25 cellular contexts compared by ENCODE assay signal in genomic region chr3:52784931-52785590, GRCh38. TPM values are rescaled to one million over a fixed set of nuclear protein-coding genes. Genes with fewer than 3 reads are reported as not detected.
DNase-seq lines count a peak whose midpoint lies in the region; ATAC-seq, FAIRE-seq and TF ChIP-seq lines count a peak whose summit lies in the region.
"Had no signal": no experiment of that assay in that cellular context is flagged by ENCODE, and none has a peak within 500 bp of the region (broad histone marks: within the 10 kb centered on the region; RNA-seq: fewer than 3 reads in every experiment).

No MANE protein-coding gene starts in this region.

- TF ChIP-seq CTCF in left lung (IDR thresholded peaks at IDR 0.05) (no peak), sigmoid colon (IDR thresholded peaks at IDR 0.05) (no peak), hepatocyte (IDR thresholded peaks at IDR 0.05; ENCODE audit: poor library complexity) (no peak)

- peaks cover 10% of the 10 kb centered on the region for H3K27me3 Mint-ChIP-seq in activated naive CD8-positive, alpha-beta T cell treated with anti-CD3 and anti-CD28 coated beads, Interleukin-2, amount 10 ng/mL, durations not matched to agents 7 days and 5 days
- peaks cover 8% of the 10 kb centered on the region for H3K27me3 Mint-ChIP-seq in activated naive CD8-positive, alpha-beta T cell treated with anti-CD3 and anti-CD28 coated beads for 36 hours
- peaks cover 29% of the 10 kb centered on the region for H3K27me3 Mint-ChIP-seq in T-helper 17 cell

- no peak for ATAC-seq in activated naive CD8-positive, alpha-beta T cell treated with anti-CD3 and anti-CD28 coated beads, Interleukin-2, amount 10 ng/mL, durations not matched to agents 7 days and 5 days (ENCODE audit: low read depth)
- ATAC-seq in T-helper 17 cell (no peak), left lung (no peak), left lobe of liver (no peak)
- ATAC-seq: CD8-positive, alpha-beta T cell; GM12878 had no signal

- no peak for TF ChIP-seq POLR2A in sigmoid colon (IDR thresholded peaks at IDR 0.05)

- no peak for TF ChIP-seq EP300 in sigmoid colon (IDR thresholded peaks at IDR 0.05)

- DNase-seq in activated naive CD8-positive, alpha-beta T cell treated with anti-CD3 and anti-CD28 coated beads, Interleukin-2, amount 10 ng/mL, durations not matched to agents 7 days and 5 days, result peak; percentile 12
- DNase-seq in activated naive CD8-positive, alpha-beta T cell treated with anti-CD3 and anti-CD28 coated beads for 36 hours, result no peak
- DNase-seq in T-helper 17 cell, result no peak
- peak; percentile 17 to 19 for DNase-seq in left lung
- peak; percentile 30 for DNase-seq in sigmoid colon
- no peak for DNase-seq in hepatocyte (ENCODE audit: low spot score)
- no peak for DNase-seq in GM19239 (ENCODE audit: insufficient read length, low spot score)
- no peak for DNase-seq in left lobe of liver (ENCODE audit: low spot score)
- DNase-seq: ACHN; CD8-positive, alpha-beta T cell; DND-41; IMR-90; NCI-H1694; NCI-H2081; NCI-H2171; NCI-H345; NCI-H524; NCI-H774; NK-92 treated with Interleukin-12 subunit alpha and Interleukin-12 subunit beta, amount 100 ng/mL, for 24 hours had no signal

- no peak overlapping the region for H2AFZ ChIP-seq in hepatocyte

- H3K36me3 ChIP-seq in left lung (no peaks in the 10 kb centered on the region), sigmoid colon (no peaks in the 10 kb centered on the region), hepatocyte (replicated peaks; ENCODE audit: insufficient read depth, low read depth) (no peaks in the 10 kb centered on the region)
- H3K36me3 ChIP-seq: BLaER1 treated with 17β-estradiol and CSF1 and Interleukin-3, amounts not matched to agents 10 nM and 100 nM had no signal

- FAIRE-seq in GM19239 (lab: Jason Lieb, UNC), result no peak
- FAIRE-seq: GM12878, H54, HTR-8/SVneo had no signal

- intact Hi-C loops in left lung (cut with DNase I) (no loop called here), sigmoid colon (cut with DNase I) (no loop called here)

- no peaks in the 10 kb centered on the region for H3K9me2 ChIP-seq in hepatocyte (replicated peaks; ENCODE audit: insufficient read depth)

- H3K9me3 ChIP-seq in T-helper 17 cell (ENCODE audit: control insufficient read depth, low read length, poor library complexity, severe bottlenecking) (no peaks in the 10 kb centered on the region), left lung (no peaks in the 10 kb centered on the region), sigmoid colon (no peaks in the 10 kb centered on the region), hepatocyte (ENCODE audit: low read depth) (no peaks in the 10 kb centered on the region)
- H3K9me3 ChIP-seq: BLaER1 treated with 17β-estradiol and CSF1 and Interleukin-3, amounts not matched to agents 10 nM and 100 nM had no signal

- no peak overlapping the region for H3K4me3 Mint-ChIP-seq in activated naive CD8-positive, alpha-beta T cell treated with anti-CD3 and anti-CD28 coated beads, Interleukin-2, amount 10 ng/mL, durations not matched to agents 7 days and 5 days
- no peak overlapping the region for H3K4me3 Mint-ChIP-seq in activated naive CD8-positive, alpha-beta T cell treated with anti-CD3 and anti-CD28 coated beads for 36 hours
- H3K4me3 Mint-ChIP-seq in T-helper 17 cell, result no peak overlapping the region
- H3K4me3 Mint-ChIP-seq: CD8-positive, alpha-beta T cell had no signal

- H3K9me3 Mint-ChIP-seq in activated naive CD8-positive, alpha-beta T cell treated with anti-CD3 and anti-CD28 coated beads, Interleukin-2, amount 10 ng/mL, durations not matched to agents 7 days and 5 days, result no peaks in the 10 kb centered on the region
- no peaks in the 10 kb centered on the region for H3K9me3 Mint-ChIP-seq in activated naive CD8-positive, alpha-beta T cell treated with anti-CD3 and anti-CD28 coated beads for 36 hours
- H3K9me3 Mint-ChIP-seq: CD8-positive, alpha-beta T cell had no signal

- no peaks in the 10 kb centered on the region for H3K4me1 Mint-ChIP-seq in activated naive CD8-positive, alpha-beta T cell treated with anti-CD3 and anti-CD28 coated beads, Interleukin-2, amount 10 ng/mL, durations not matched to agents 7 days and 5 days
- H3K4me1 Mint-ChIP-seq in activated naive CD8-positive, alpha-beta T cell treated with anti-CD3 and anti-CD28 coated beads for 36 hours, result peaks cover 2% of the 10 kb centered on the region
- H3K4me1 Mint-ChIP-seq in T-helper 17 cell, result peaks cover 3% of the 10 kb centered on the region

- no peak overlapping the region for H3K27ac Mint-ChIP-seq in activated naive CD8-positive, alpha-beta T cell treated with anti-CD3 and anti-CD28 coated beads, Interleukin-2, amount 10 ng/mL, durations not matched to agents 7 days and 5 days
- H3K27ac Mint-ChIP-seq in activated naive CD8-positive, alpha-beta T cell treated with anti-CD3 and anti-CD28 coated beads for 36 hours, result no peak overlapping the region
- H3K27ac Mint-ChIP-seq in T-helper 17 cell, result peak overlapping the region; percentile 43
- H3K27ac Mint-ChIP-seq: CD8-positive, alpha-beta T cell had no signal

- no peaks in the 10 kb centered on the region for H4K20me1 ChIP-seq in hepatocyte (ENCODE audit: insufficient read depth, poor library complexity, severe bottlenecking)
- H4K20me1 ChIP-seq: BLaER1 treated with 17β-estradiol and CSF1 and Interleukin-3, amounts not matched to agents 10 nM and 100 nM had no signal

- 85 to 89% methylated on average over 5 of the region's 5 CpGs for WGBS in sigmoid colon, 2 donors
- 76% methylated on average over 5 of the region's 5 CpGs for WGBS in hepatocyte (ENCODE audit: low lambda C conversion rate, missing lambda C conversion rate)

- POLR2A ChIA-PET in activated naive CD8-positive, alpha-beta T cell treated with anti-CD3 and anti-CD28 coated beads, Interleukin-2, amount 10 ng/mL, durations not matched to agents 7 days and 5 days (lab: Charles Lee), result no interaction called here

- H3K27ac ChIP-seq in left lung (no peak overlapping the region), sigmoid colon (no peak overlapping the region), hepatocyte (no peak overlapping the region)
- H3K27ac ChIP-seq: 22Rv1; BLaER1 treated with 17β-estradiol and CSF1 and Interleukin-3, amounts not matched to agents 10 nM and 100 nM; RWPE1 had no signal

- no peak overlapping the region for H3K4me2 ChIP-seq in hepatocyte
- H3K4me2 ChIP-seq: BLaER1 treated with 17β-estradiol and CSF1 and Interleukin-3, amounts not matched to agents 10 nM and 100 nM had no signal

- H3K4me3 ChIP-seq in left lung (no peak overlapping the region), sigmoid colon (no peak overlapping the region), hepatocyte (no peak overlapping the region)
- H3K4me3 ChIP-seq: BLaER1 treated with 17β-estradiol and CSF1 and Interleukin-3, amounts not matched to agents 10 nM and 100 nM; GM12878 had no signal

- no peaks in the 10 kb centered on the region for H3K4me1 ChIP-seq in left lung
- no peaks in the 10 kb centered on the region for H3K4me1 ChIP-seq in sigmoid colon
- no peaks in the 10 kb centered on the region for H3K4me1 ChIP-seq in hepatocyte (ENCODE audit: insufficient read depth)

- H3K27me3 ChIP-seq in left lung (peaks cover 0 to 9% of the 10 kb centered on the region in 2 donors), sigmoid colon (no peaks in the 10 kb centered on the region), hepatocyte (no peaks in the 10 kb centered on the region)
- H3K27me3 ChIP-seq: BLaER1 treated with 17β-estradiol and CSF1 and Interleukin-3, amounts not matched to agents 10 nM and 100 nM had no signal

- H3K79me2 ChIP-seq in hepatocyte, result no peaks in the 10 kb centered on the region

- no peaks in the 10 kb centered on the region for H3K36me3 Mint-ChIP-seq in activated naive CD8-positive, alpha-beta T cell treated with anti-CD3 and anti-CD28 coated beads, Interleukin-2, amount 10 ng/mL, durations not matched to agents 7 days and 5 days
- no peaks in the 10 kb centered on the region for H3K36me3 Mint-ChIP-seq in activated naive CD8-positive, alpha-beta T cell treated with anti-CD3 and anti-CD28 coated beads for 36 hours
- no peaks in the 10 kb centered on the region for H3K36me3 Mint-ChIP-seq in T-helper 17 cell (ENCODE audit: low read depth)
- H3K36me3 Mint-ChIP-seq: CD8-positive, alpha-beta T cell had no signal

RNA-seq across cellular contexts. Expression of gene ITIH1, which starts 7.7 kb away (rescaled TPM):
- total RNA-seq in activated naive CD8-positive, alpha-beta T cell treated with anti-CD3 and anti-CD28 coated beads, Interleukin-2, amount 10 ng/mL, durations not matched to agents 7 days and 5 days, result not detected
- not detected for total RNA-seq in activated naive CD8-positive, alpha-beta T cell treated with anti-CD3 and anti-CD28 coated beads for 36 hours
- total RNA-seq in T-helper 17 cell (not detected), left lung (under 1 TPM in 1 of 2 donors, not detected in 1; 0.18 TPM), sigmoid colon (not detected), hepatocyte (120 and 154 TPM in 2 replicates), left lobe of liver (1,331 TPM)
- polyA plus RNA-seq in sigmoid colon (under 1 TPM in 1 of 3 donors, not detected in 2; 0.85 TPM), hepatocyte (160 and 250 TPM in 2 replicates)
- total RNA-seq: CD8-positive, alpha-beta T cell; IMR-90 had no signal
- polyA plus RNA-seq: IMR-90 had no signal

RNA-seq across cellular contexts. Expression of gene ITIH3, which starts 9.5 kb away (rescaled TPM):
- not detected for total RNA-seq in activated naive CD8-positive, alpha-beta T cell treated with anti-CD3 and anti-CD28 coated beads, Interleukin-2, amount 10 ng/mL, durations not matched to agents 7 days and 5 days
- not detected for total RNA-seq in activated naive CD8-positive, alpha-beta T cell treated with anti-CD3 and anti-CD28 coated beads for 36 hours
- total RNA-seq in T-helper 17 cell (not detected), left lung (1 to 10 TPM; 1.5 to 3.6 TPM), sigmoid colon (1 to 10 TPM in 1 of 4 donors, under 1 TPM in 2, not detected in 1; 0.14 to 2.3 (median 0.36) TPM), hepatocyte (53.6 and 63.3 TPM in 2 replicates), left lobe of liver (779 TPM)
- polyA plus RNA-seq in sigmoid colon (under 1 TPM in 1 of 3 donors, not detected in 2; 0.95 TPM), hepatocyte (66.9 and 71.7 TPM in 2 replicates)
- total RNA-seq: CD8-positive, alpha-beta T cell had no signal

RNA-seq across cellular contexts. Expression of gene NEK4, which starts 14.3 kb away (rescaled TPM):
- 10 to 100 TPM; 22.4 to 25.1 TPM for total RNA-seq in activated naive CD8-positive, alpha-beta T cell treated with anti-CD3 and anti-CD28 coated beads, Interleukin-2, amount 10 ng/mL, durations not matched to agents 7 days and 5 days
- total RNA-seq in activated naive CD8-positive, alpha-beta T cell treated with anti-CD3 and anti-CD28 coated beads for 36 hours, result 10 to 100 TPM; 29.4 to 29.7 TPM
- total RNA-seq in T-helper 17 cell (10 to 100 TPM in 1 of 2 donors, 1 to 10 TPM in 1; 7.3 to 14.7 TPM), left lung (10 to 100 TPM; 23.6 to 29.0 TPM), sigmoid colon (10 to 100 TPM; 17.1 to 19.4 (median 19.0) TPM), hepatocyte (19.2 and 21.4 TPM in 2 replicates), left lobe of liver (16.6 TPM)
- polyA plus RNA-seq in sigmoid colon (10 to 100 TPM in 2 of 3 donors, 1 to 10 TPM in 1; 7.4 to 11.4 (median 10.7) TPM), hepatocyte (5.5 and 8.0 TPM in 2 replicates)

RNA-seq across cellular contexts. Expression of gene ITIH4, which starts 45.4 kb away (rescaled TPM):
- total RNA-seq in activated naive CD8-positive, alpha-beta T cell treated with anti-CD3 and anti-CD28 coated beads, Interleukin-2, amount 10 ng/mL, durations not matched to agents 7 days and 5 days, result 10 to 100 TPM; 29.2 to 30.7 TPM
- total RNA-seq in activated naive CD8-positive, alpha-beta T cell treated with anti-CD3 and anti-CD28 coated beads for 36 hours, result 1 to 10 TPM; 4.8 to 6.8 TPM
- total RNA-seq in T-helper 17 cell (10 to 100 TPM; 25.8 to 40.6 TPM), left lung (10 to 100 TPM; 10.1 to 10.2 TPM), sigmoid colon (10 to 100 TPM in 1 of 4 donors, 1 to 10 TPM in 3; 2.5 to 12.2 (median 6.7) TPM), hepatocyte (45.3 and 55.9 TPM in 2 replicates), left lobe of liver (4,358 TPM)
- polyA plus RNA-seq in sigmoid colon (1 to 10 TPM in 1 of 3 donors, not detected in 2; 5.4 TPM), hepatocyte (80.8 and 91.3 TPM in 2 replicates)

RNA-seq across cellular contexts. Expression of gene MUSTN1, which starts 49.8 kb away (rescaled TPM):
- total RNA-seq in activated naive CD8-positive, alpha-beta T cell treated with anti-CD3 and anti-CD28 coated beads, Interleukin-2, amount 10 ng/mL, durations not matched to agents 7 days and 5 days, result 1 to 10 TPM; 1.3 to 1.9 TPM
- 1 to 10 TPM in 1 of 2 experiments, under 1 TPM in 1; 0.91 to 1.0 TPM for total RNA-seq in activated naive CD8-positive, alpha-beta T cell treated with anti-CD3 and anti-CD28 coated beads for 36 hours
- total RNA-seq in T-helper 17 cell (10 to 100 TPM; 12.3 to 16.0 TPM), left lung (1 to 10 TPM; 1.2 to 7.5 TPM), sigmoid colon (10 to 100 TPM in 1 of 4 donors, 1 to 10 TPM in 3; 4.2 to 12.7 (median 6.9) TPM), hepatocyte (1.8 and 2.6 TPM in 2 replicates), left lobe of liver (0.38 TPM)
- polyA plus RNA-seq in sigmoid colon (10 to 100 TPM in 1 of 3 donors, 1 to 10 TPM in 1, not detected in 1; 7.2 to 11.1 TPM), hepatocyte (0.27 TPM in 1 of 2 replicates, not detected in the other)
- total RNA-seq: IMR-90 had no signal
- polyA plus RNA-seq: IMR-90 had no signal

Comparison
In these comparisons a context has a peak if more than half of its experiments do, and no peak if none do; other contexts are left out.
1. DNase-seq: peak in activated naive CD8-positive, alpha-beta T cell treated with anti-CD3 and anti-CD28 coated beads, Interleukin-2, amount 10 ng/mL, durations not matched to agents 7 days and 5 days (single experiment), left lung (2 of 2) and sigmoid colon (single experiment); none in activated naive CD8-positive, alpha-beta T cell treated with anti-CD3 and anti-CD28 coated beads for 36 hours (single experiment), T-helper 17 cell (0 of 3), hepatocyte (single experiment), GM19239 (single experiment) and left lobe of liver (single experiment).
2. RNA of gene ITIH1, which starts 7.7 kb away (total RNA-seq): 1,331 TPM in left lobe of liver (single experiment) and 120 to 154 TPM in hepatocyte; 0.18 TPM in left lung, not detected in activated naive CD8-positive, alpha-beta T cell treated with anti-CD3 and anti-CD28 coated beads, Interleukin-2, amount 10 ng/mL, durations not matched to agents 7 days and 5 days, not detected in activated naive CD8-positive, alpha-beta T cell treated with anti-CD3 and anti-CD28 coated beads for 36 hours, not detected in T-helper 17 cell and not detected in sigmoid colon; every median in the first group is over 100 times any median in the second.
3. RNA of gene ITIH3, which starts 9.5 kb away (total RNA-seq): 779 TPM in left lobe of liver (single experiment) and 53.6 to 63.3 TPM in hepatocyte; 1.5 to 3.6 TPM in left lung, 0.14 to 2.3 TPM in sigmoid colon, not detected in activated naive CD8-positive, alpha-beta T cell treated with anti-CD3 and anti-CD28 coated beads, Interleukin-2, amount 10 ng/mL, durations not matched to agents 7 days and 5 days, not detected in activated naive CD8-positive, alpha-beta T cell treated with anti-CD3 and anti-CD28 coated beads for 36 hours and not detected in T-helper 17 cell; every median in the first group is over 10 times any median in the second.